ENCODE assay signal across 1 cellular context in the genomic region with DNA sequence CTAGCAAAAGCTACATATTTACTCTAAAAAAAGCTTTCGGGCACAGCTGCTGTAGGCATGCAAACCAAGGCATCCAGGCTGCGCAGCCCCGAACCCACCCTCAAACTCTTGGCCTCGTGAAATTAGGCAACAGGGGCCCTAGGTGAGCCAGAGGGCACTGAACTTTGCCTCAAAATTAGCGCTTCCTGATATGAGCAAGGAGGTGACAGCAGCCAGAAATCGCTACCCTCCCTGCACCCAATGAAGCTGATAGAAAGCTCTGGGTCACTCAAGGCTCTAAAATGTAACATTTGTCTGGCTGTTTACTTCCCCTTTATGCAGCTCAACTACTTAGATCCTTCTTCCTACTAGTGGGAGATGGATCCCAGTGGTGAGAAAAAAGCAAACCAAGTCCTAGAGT.
TF ChIP-seq lines count a peak whose summit lies in the region.

No MANE protein-coding gene starts in this region.

TF ChIP-seq in HCT116, 20 proteins besides CTCF, POLR2A, EP300 and RAD21 (continued from another document):
- TF ChIP-seq, protein P1, sequence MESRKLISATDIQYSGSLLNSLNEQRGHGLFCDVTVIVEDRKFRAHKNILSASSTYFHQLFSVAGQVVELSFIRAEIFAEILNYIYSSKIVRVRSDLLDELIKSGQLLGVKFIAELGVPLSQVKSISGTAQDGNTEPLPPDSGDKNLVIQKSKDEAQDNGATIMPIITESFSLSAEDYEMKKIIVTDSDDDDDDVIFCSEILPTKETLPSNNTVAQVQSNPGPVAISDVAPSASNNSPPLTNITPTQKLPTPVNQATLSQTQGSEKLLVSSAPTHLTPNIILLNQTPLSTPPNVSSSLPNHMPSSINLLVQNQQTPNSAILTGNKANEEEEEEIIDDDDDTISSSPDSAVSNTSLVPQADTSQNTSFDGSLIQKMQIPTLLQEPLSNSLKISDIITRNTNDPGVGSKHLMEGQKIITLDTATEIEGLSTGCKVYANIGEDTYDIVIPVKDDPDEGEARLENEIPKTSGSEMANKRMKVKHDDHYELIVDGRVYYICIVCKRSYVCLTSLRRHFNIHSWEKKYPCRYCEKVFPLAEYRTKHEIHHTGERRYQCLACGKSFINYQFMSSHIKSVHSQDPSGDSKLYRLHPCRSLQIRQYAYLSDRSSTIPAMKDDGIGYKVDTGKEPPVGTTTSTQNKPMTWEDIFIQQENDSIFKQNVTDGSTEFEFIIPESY (IDR thresholded peaks at IDR 0.05; ENCODE audit: extremely low read depth, insufficient replicate concordance, low read length): no peak
- TF ChIP-seq, protein P2, sequence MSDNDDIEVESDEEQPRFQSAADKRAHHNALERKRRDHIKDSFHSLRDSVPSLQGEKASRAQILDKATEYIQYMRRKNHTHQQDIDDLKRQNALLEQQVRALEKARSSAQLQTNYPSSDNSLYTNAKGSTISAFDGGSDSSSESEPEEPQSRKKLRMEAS (IDR thresholded peaks at IDR 0.05): no peak
- no peak for TF ChIP-seq SRF (IDR thresholded peaks at IDR 0.05; ENCODE audit: low read depth)
